In genomic region chr13:36431204-36432105, GRCh38 we compare ENCODE assay signal across 8 cellular contexts. TPM values are rescaled to one million over a fixed set of nuclear protein-coding genes. Genes with fewer than 3 reads are reported as not detected.
DNase-seq lines count a peak whose midpoint lies in the region; ATAC-seq and TF ChIP-seq lines count a peak whose summit lies in the region.

No MANE protein-coding gene starts in this region.

- H3K36me3 ChIP-seq in heart left ventricle (no peaks in the 10 kb centered on the region), gastrocnemius medialis (no peaks in the 10 kb centered on the region)
- no peaks in the 10 kb centered on the region for H3K36me3 ChIP-seq in CD4-positive, alpha-beta memory T cell (ENCODE audit: insufficient read depth, low read length)

- H3K4me3 ChIP-seq in AG04450 (ENCODE audit: low read depth, low read length) (peak overlapping the region; percentile 41), heart left ventricle (peak overlapping the region; percentile 27 to 63 (median 52)), gastrocnemius medialis (peak overlapping the region; percentile 42 to 59 (median 54))
- no peak overlapping the region for H3K4me3 ChIP-seq in CD4-positive, alpha-beta memory T cell (ENCODE audit: low read length in 2 of 2)

- H3K27me3 ChIP-seq in AG04450 (ENCODE audit: control insufficient read depth, insufficient read depth, low read length) = peaks cover 39% of the 10 kb centered on the region
- peaks cover 0 to 41% (median 29%) of the 10 kb centered on the region in 9 donors for H3K27me3 ChIP-seq in heart left ventricle
- peaks cover 28 to 45% (median 33%) of the 10 kb centered on the region in 3 donors for H3K27me3 ChIP-seq in gastrocnemius medialis
- peaks cover 11% of the 10 kb centered on the region for H3K27me3 ChIP-seq in CD4-positive, alpha-beta memory T cell (ENCODE audit: insufficient read depth, low read length)

- intact Hi-C loops in heart left ventricle (cut with DNase I) (no loop called here), gastrocnemius medialis (cut with DNase I; ENCODE audit: low total_unique reads) (no loop called here)
- intact Hi-C loops in CD4-positive, alpha-beta memory T cell (cut with micrococcal nuclease) = no loop called here

- H3K4me3 Mint-ChIP-seq in activated CD4-positive, alpha-beta memory T cell treated with anti-CD3 and anti-CD28 coated beads, Interleukin-2, amount 10 ng/mL, durations not matched to agents 7 days and 5 days = peak overlapping the region; percentile 43
- peak overlapping the region in 2 of 8 donors; percentile 52 to 60 for H3K4me3 Mint-ChIP-seq in CD4-positive, alpha-beta memory T cell

- DNase-seq in AG04450 (ENCODE audit: low read depth, low spot score) = no peak
- no peak for DNase-seq in activated CD4-positive, alpha-beta memory T cell treated with anti-CD3 and anti-CD28 coated beads, Interleukin-2, amount 10 ng/mL, durations not matched to agents 7 days and 5 days
- DNase-seq in heart left ventricle = peak in 2 of 5 donors; percentile 8 to 66
- DNase-seq in gastrocnemius medialis = no peak
- no peak for DNase-seq in NAMALWA (ENCODE audit: low spot score)
- no peak for DNase-seq in NCI-H510A treated with DMSO at 0.1 percent for 48 hours (lab: John Stamatoyannopoulos, UW)
- no peak for DNase-seq in CD4-positive, alpha-beta memory T cell

- TF ChIP-seq POLR2A in heart left ventricle (IDR thresholded peaks at IDR 0.05) (no peak), gastrocnemius medialis (IDR thresholded peaks at IDR 0.05) (no peak)

- H3K4me1 Mint-ChIP-seq in activated CD4-positive, alpha-beta memory T cell treated with anti-CD3 and anti-CD28 coated beads, Interleukin-2, amount 10 ng/mL, durations not matched to agents 7 days and 5 days = peaks cover 26% of the 10 kb centered on the region
- H3K4me1 Mint-ChIP-seq in CD4-positive, alpha-beta memory T cell = peaks cover 4 to 10% (median 7%) of the 10 kb centered on the region in 4 donors

- H3K27me3 Mint-ChIP-seq in activated CD4-positive, alpha-beta memory T cell treated with anti-CD3 and anti-CD28 coated beads, Interleukin-2, amount 10 ng/mL, durations not matched to agents 7 days and 5 days = peaks cover 61% of the 10 kb centered on the region
- H3K27me3 Mint-ChIP-seq in CD4-positive, alpha-beta memory T cell = peaks cover 34 to 43% of the 10 kb centered on the region in 2 donors

- H3K4me1 ChIP-seq in heart left ventricle = peaks cover 0 to 28% (median 17%) of the 10 kb centered on the region in 12 donors
- peaks cover 7 to 10% of the 10 kb centered on the region in 2 donors for H3K4me1 ChIP-seq in gastrocnemius medialis
- peaks cover 11% of the 10 kb centered on the region for H3K4me1 ChIP-seq in CD4-positive, alpha-beta memory T cell (ENCODE audit: insufficient read depth, low read length)

- no peak overlapping the region for H3K27ac ChIP-seq in AG04450 (ENCODE audit: low read depth, low read length)
- H3K27ac ChIP-seq in heart left ventricle = no peak overlapping the region
- no peak overlapping the region for H3K27ac ChIP-seq in gastrocnemius medialis
- no peak overlapping the region for H3K27ac ChIP-seq in CD4-positive, alpha-beta memory T cell (ENCODE audit: low read depth, low read length)

- no peaks in the 10 kb centered on the region; the same call in 1 of the 2 replicates for H3K9me3 ChIP-seq in AG04450 (ENCODE audit: control insufficient read depth, insufficient read depth, low read length)
- H3K9me3 ChIP-seq in heart left ventricle = peaks cover 0 to 4% (median 0%) of the 10 kb centered on the region in 12 donors
- H3K9me3 ChIP-seq in gastrocnemius medialis = no peaks in the 10 kb centered on the region
- H3K9me3 ChIP-seq in CD4-positive, alpha-beta memory T cell (ENCODE audit: control insufficient read depth in 1 of 2, low read length in 2 of 2) = no peaks in the 10 kb centered on the region

- CTCF ChIA-PET in AG04450 (lab: Charles Lee) = no interaction called here
- CTCF ChIA-PET in activated CD4-positive, alpha-beta memory T cell treated with anti-CD3 and anti-CD28 coated beads, Interleukin-2, amount 10 ng/mL, durations not matched to agents 7 days and 5 days (lab: Charles Lee) = no interaction called here
- CTCF ChIA-PET in CD4-positive, alpha-beta memory T cell (lab: Charles Lee; ENCODE audit: partially characterized antibody) = no interaction called here

- TF ChIP-seq CTCF in AG04450 (IDR thresholded peaks at IDR 0.05; ENCODE audit: low read depth, low read length) = no peak
- TF ChIP-seq CTCF in heart left ventricle (IDR thresholded peaks at IDR 0.05) = no peak
- TF ChIP-seq CTCF in gastrocnemius medialis (IDR thresholded peaks at IDR 0.05 in 4 of 5, conservative IDR thresholded peaks at IDR 0.05 in 1 of 5) = no peak

- ATAC-seq in GM21529 (IDR thresholded peaks at IDR 0.05; ENCODE audit: unreplicated experiment) (peak; percentile 35), heart left ventricle (peak in 2 of 4 donors; percentile 62 to 66), gastrocnemius medialis (no peak)

- in situ Hi-C loops in gastrocnemius medialis (cut with MboI; ENCODE audit: low sequenced_read_pairs in 4 of 4) = no loop called here

- no peaks in the 10 kb centered on the region for H3K9me3 Mint-ChIP-seq in activated CD4-positive, alpha-beta memory T cell treated with anti-CD3 and anti-CD28 coated beads, Interleukin-2, amount 10 ng/mL, durations not matched to agents 7 days and 5 days
- H3K9me3 Mint-ChIP-seq in CD4-positive, alpha-beta memory T cell = peaks cover 1 to 9% (median 4%) of the 10 kb centered on the region in 8 donors

- POLR2A ChIA-PET in AG04450 (lab: Yijun Ruan, JAX) = no interaction called here
- POLR2A ChIA-PET in activated CD4-positive, alpha-beta memory T cell treated with anti-CD3 and anti-CD28 coated beads, Interleukin-2, amount 10 ng/mL, durations not matched to agents 7 days and 5 days (lab: Charles Lee) = interaction anchor here (0.7 kb wide), 1 partner anchor 13 kb away, joined by 3 read pairs; no protein-coding TSS in a partner anchor
- POLR2A ChIA-PET in CD4-positive, alpha-beta memory T cell (lab: Charles Lee; ENCODE audit: partially characterized antibody) = no interaction called here

- H3K27ac Mint-ChIP-seq in activated CD4-positive, alpha-beta memory T cell treated with anti-CD3 and anti-CD28 coated beads, Interleukin-2, amount 10 ng/mL, durations not matched to agents 7 days and 5 days = no peak overlapping the region
- no peak overlapping the region for H3K27ac Mint-ChIP-seq in CD4-positive, alpha-beta memory T cell

- WGBS in heart left ventricle, 4 donors = 1 to 3% (median 2%) methylated on average over 43 to 85 of the region's 85 CpGs

- no peaks in the 10 kb centered on the region for H3K36me3 Mint-ChIP-seq in activated CD4-positive, alpha-beta memory T cell treated with anti-CD3 and anti-CD28 coated beads, Interleukin-2, amount 10 ng/mL, durations not matched to agents 7 days and 5 days (ENCODE audit: low read depth)
- H3K36me3 Mint-ChIP-seq in CD4-positive, alpha-beta memory T cell = no peaks in the 10 kb centered on the region

RNA-seq across cellular contexts. Expression of gene CCNA1, which starts 0.8 kb away (rescaled TPM):
- not detected in 2 replicates for polyA plus RNA-seq in AG04450 (2011; rRNA removed)
- not detected in 2 replicates for polyA minus RNA-seq in AG04450 (2011; rRNA and poly(A)+ RNA removed)
- 1 to 10 TPM; 3.5 to 3.8 TPM for total RNA-seq in activated CD4-positive, alpha-beta memory T cell treated with anti-CD3 and anti-CD28 coated beads, Interleukin-2, amount 10 ng/mL, durations not matched to agents 7 days and 5 days
- 1 to 10 TPM in 1 of 9 donors, under 1 TPM in 6, not detected in 2; 0.15 to 1.1 (median 0.23) TPM for total RNA-seq in heart left ventricle
- polyA plus RNA-seq in heart left ventricle = under 1 TPM; 0.15 to 0.38 TPM
- under 1 TPM in 3 of 4 donors, not detected in 1; 0.58 to 0.98 (median 0.85) TPM for total RNA-seq in gastrocnemius medialis
- not detected for total RNA-seq in CD4-positive, alpha-beta memory T cell
- not detected for polyA plus RNA-seq in CD4-positive, alpha-beta memory T cell

Comparison
In these comparisons a context has a peak if more than half of its experiments do, and no peak if none do; other contexts are left out.
1. H3K4me3 ChIP-seq: peak in AG04450 (single experiment), heart left ventricle (12 of 12) and gastrocnemius medialis (4 of 4); none in CD4-positive, alpha-beta memory T cell (0 of 2).